Comparison of ENCODE assay signal across 9 cellular contexts in the genomic region with DNA sequence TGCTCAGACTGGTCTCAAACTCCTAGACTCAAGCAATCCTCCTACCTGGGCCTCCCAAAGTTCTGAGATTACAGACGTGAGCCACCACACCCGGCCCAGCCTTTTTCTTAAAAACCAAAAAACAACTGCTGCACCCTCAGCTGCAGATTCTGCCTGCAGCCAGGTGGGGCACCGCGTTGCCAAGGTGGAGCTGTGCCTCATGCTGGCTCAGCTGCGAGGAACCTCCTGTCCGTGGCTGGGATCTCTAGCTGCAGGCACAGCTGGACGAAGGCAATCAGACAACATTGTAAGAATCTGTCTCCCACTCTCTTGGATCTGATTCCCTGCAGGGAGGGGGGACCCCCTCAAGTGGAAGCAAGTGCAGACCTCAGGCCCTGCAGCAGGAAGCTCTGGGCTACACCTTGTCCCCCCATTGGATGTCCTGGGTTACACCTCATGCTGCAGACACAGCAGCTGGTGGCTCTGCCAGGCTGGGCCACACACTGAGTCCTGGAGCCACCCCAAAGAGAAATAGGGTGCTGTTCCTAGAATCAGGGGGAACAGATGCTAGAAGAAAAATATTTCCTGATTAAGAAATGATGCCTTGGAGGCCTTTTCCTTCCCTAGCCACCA. TPM values are rescaled to one million over a fixed set of nuclear protein-coding genes. Genes with fewer than 3 reads are reported as not detected.
DNase-seq lines count a peak whose midpoint lies in the region; ATAC-seq and TF ChIP-seq lines count a peak whose summit lies in the region.
"Had no signal": no experiment of that assay in that cellular context is flagged by ENCODE, and none has a peak within 500 bp of the region (broad histone marks: within the 10 kb centered on the region; RNA-seq: fewer than 3 reads in every experiment).

No MANE protein-coding gene starts in this region.

- DNase-seq in MG63: peak; percentile 33
- DNase-seq in neural crest cell (ENCODE audit: low read depth, low spot score): no peak
- DNase-seq in GM20000 (ENCODE audit: low spot score): no peak
- DNase-seq in amygdala (lab: John Stamatoyannopoulos, UW): no peak
- DNase-seq: activated CD4-positive, alpha-beta T cell treated with anti-CD3 and anti-CD28 coated beads, Interleukin-2, amount 50 U/mL, for 4 hours had no signal

- H3K27ac ChIP-seq in BLaER1: peak overlapping the region; percentile 19; the same call in 1 of the 2 replicates
- peak overlapping the region; percentile 84 for H3K27ac ChIP-seq in duodenal mucosa (ENCODE audit: low read depth, low read length)

- H3K9ac ChIP-seq in BLaER1 (peak overlapping the region; percentile 55; the same call in 1 of the 2 replicates), duodenal mucosa (ENCODE audit: low read depth in 1 of 2, low read length in 2 of 2) (peak overlapping the region; percentile 0 to 61)

- H3K27ac Mint-ChIP-seq in neural crest cell (ENCODE audit: unreplicated experiment): peak overlapping the region; percentile 95

- H3K9me3 ChIP-seq in BLaER1: no peaks in the 10 kb centered on the region
- no peaks in the 10 kb centered on the region for H3K9me3 ChIP-seq in MG63
- no peaks in the 10 kb centered on the region for H3K9me3 ChIP-seq in duodenal mucosa (ENCODE audit: control insufficient read depth in 1 of 2, low read length in 2 of 2)

- H3K4me2 ChIP-seq in BLaER1: peak overlapping the region; percentile 55

- H3K27me3 Mint-ChIP-seq in neural crest cell (ENCODE audit: low read depth): peaks cover 7% of the 10 kb centered on the region

- H3K36me3 ChIP-seq in BLaER1 (no peaks in the 10 kb centered on the region), MG63 (no peaks in the 10 kb centered on the region), duodenal mucosa (ENCODE audit: control insufficient read depth in 1 of 2, insufficient read depth in 2 of 2, low read length in 2 of 2) (no peaks in the 10 kb centered on the region)

- ATAC-seq in HG03457 (IDR thresholded peaks at IDR 0.05; ENCODE audit: unreplicated experiment) (no peak), GM19463 (IDR thresholded peaks at IDR 0.05; ENCODE audit: unreplicated experiment) (no peak)

- peaks cover 15% of the 10 kb centered on the region for H3K4me1 Mint-ChIP-seq in neural crest cell

- H3K4me3 ChIP-seq in BLaER1 (no peak overlapping the region), MG63 (peak overlapping the region; percentile 38), duodenal mucosa (ENCODE audit: low read depth in 1 of 2, low read length in 2 of 2) (peak overlapping the region; percentile 27 to 40)

- no peak overlapping the region for H3K4me3 Mint-ChIP-seq in neural crest cell

- H4K20me1 ChIP-seq in BLaER1: no peaks in the 10 kb centered on the region

- H3K36me3 Mint-ChIP-seq in neural crest cell (ENCODE audit: low read depth): no peaks in the 10 kb centered on the region

- H3K4me1 ChIP-seq in BLaER1: peaks cover 27% of the 10 kb centered on the region
- no peaks in the 10 kb centered on the region for H3K4me1 ChIP-seq in duodenal mucosa (ENCODE audit: control insufficient read depth in 1 of 2, insufficient read depth in 2 of 2, low read length in 2 of 2)

- no peaks in the 10 kb centered on the region for H3K9me3 Mint-ChIP-seq in neural crest cell

- H3K27me3 ChIP-seq in BLaER1 (no peaks in the 10 kb centered on the region), MG63 (no peaks in the 10 kb centered on the region), duodenal mucosa (ENCODE audit: control insufficient read depth in 1 of 2, insufficient read depth in 2 of 2, low read length in 2 of 2) (no peaks in the 10 kb centered on the region)

- TF ChIP-seq CTCF in neural crest cell (conservative IDR thresholded peaks at IDR 0.05) (no peak), GM20000 (IDR thresholded peaks at IDR 0.05; ENCODE audit: extremely low read depth, missing control alignments) (no peak)

RNA-seq across cellular contexts. Expression of a gene that starts 24.1 kb away (rescaled TPM):
- total RNA-seq in MG63 (2014; rRNA removed; shearing (Covaris generic); ENCODE audit: low replicate concordance): not detected in 2 replicates
- not detected in 2 replicates for total RNA-seq in neural crest cell

RNA-seq across cellular contexts. Expression of a gene that starts 29.8 kb away (rescaled TPM):
- total RNA-seq in MG63 (2014; rRNA removed; shearing (Covaris generic); ENCODE audit: low replicate concordance): 220 and 503 TPM in 2 replicates
- total RNA-seq in neural crest cell: 77.8 and 81.8 TPM in 2 replicates
